Comparison of ENCODE assay signal across 8 cellular contexts in genomic region chr11:64317325-64317960, GRCh38. TPM values are rescaled to one million over a fixed set of nuclear protein-coding genes. Genes with fewer than 3 reads are reported as not detected.
DNase-seq lines count a peak whose midpoint lies in the region; ATAC-seq, FAIRE-seq and TF ChIP-seq lines count a peak whose summit lies in the region.

Gene TRMT112 (minus strand): TSS chr11:64317559. CDS start chr11:64317526, 33 bp downstream.

- H3K4me3 ChIP-seq in heart right ventricle, result peak within 1 kb of the TSS; percentile 45 to 94 (median 82)

- peak; percentile 78 for ATAC-seq in HG02840 (IDR thresholded peaks at IDR 0.05; ENCODE audit: low FRiP score, unreplicated experiment)
- ATAC-seq in heart right ventricle, result peak; percentile 78 to 93 (median 88)

- peak; percentile 95 for TF ChIP-seq POLR2A in GM12891 (IDR thresholded peaks at IDR 0.05; ENCODE audit: low read depth, low read length)

- intact Hi-C loops in T-helper 1 cell treated with Interleukin-12 subunit alpha and Interleukin-12 subunit beta and Interleukin-4 antibody, amounts not matched to agents 30 ng/mL and 1 ng/mL, for 36 hours (cut with micrococcal nuclease), result loop anchor here (1.0 to 5.0 kb wide), 8 partner anchors 12 to 1950 kb away; partner anchors contain the start of genes ESRRA, GPR137, OTUB1 and RAB1B
- intact Hi-C loops in heart right ventricle (cut with DNase I), result loop anchor here in 6 of 10 donors (1.0 to 5.0 kb wide), 3 partner anchors 12 to 40 kb away; partner anchors contain the start of genes RPS6KA4 (in 4 of the 6) and ESRRA (in 1 of the 6)
- intact Hi-C loops in posterior vena cava (cut with DNase I), result no loop called here

- H3K9me3 ChIP-seq in heart right ventricle, result no peaks in the 10 kb centered on the region

- peaks cover 0 to 55% (median 19%) of the 10 kb centered on the region in 9 donors for H3K36me3 ChIP-seq in heart right ventricle

- peak within 1 kb of the TSS; percentile 91 to 100 (median 98) for H3K27ac ChIP-seq in heart right ventricle

- H3K27me3 ChIP-seq in heart right ventricle, result no peaks in the 10 kb centered on the region

- 0% methylated on average over 43 of the region's 43 CpGs for WGBS in heart right ventricle, 2 donors

- FAIRE-seq in GM12891 (lab: Jason Lieb, UNC), result no peak

- H3K4me1 ChIP-seq in heart right ventricle, result peaks cover 8 to 53% (median 37%) of the 10 kb centered on the region in 9 donors

- DNase-seq in GM12891 (ENCODE audit: insufficient read length, low spot score) (peak; percentile 93), NCI-H146 treated with DMSO at 0.1 percent for 48 hours (lab: John Stamatoyannopoulos, UW; ENCODE audit: unreplicated experiment) (peak; percentile 92), amniotic epithelial cell (ENCODE audit: low read depth) (peak; percentile 99), heart right ventricle (peak; percentile 91 to 98), posterior vena cava (ENCODE audit: low spot score) (peak; percentile 98), ureter (ENCODE audit: low spot score) (peak; percentile 98)

- no peak for TF ChIP-seq CTCF in heart right ventricle (IDR thresholded peaks at IDR 0.05)

TF ChIP-seq in GM12891, 5 proteins besides CTCF, POLR2A, EP300 and RAD21:
- TF ChIP-seq TAF1 (IDR thresholded peaks at IDR 0.05; ENCODE audit: low read depth, low read length) (peak; percentile 94), SPI1 (IDR thresholded peaks at IDR 0.05; ENCODE audit: low read depth, low read length) (peak; percentile 43; the same call in 1 of the 2 replicates), PAX5 (IDR thresholded peaks at IDR 0.05; ENCODE audit: insufficient read depth, low read length, severe bottlenecking) (no peak), POU2F2 (IDR thresholded peaks at IDR 0.05; ENCODE audit: low read depth, low read length) (peak; percentile 98; the same call in 1 of the 2 replicates), POLR2AphosphoS5 (IDR thresholded peaks at IDR 0.05; ENCODE audit: low read depth, low read length) (peak; percentile 95)

RNA-seq across cellular contexts. Expression of gene TRMT112, which starts in this region (rescaled TPM):
- polyA plus RNA-seq in GM12891 (2012; ENCODE audit: low read depth, missing spikeins), result 327 TPM
- 187 and 190 TPM in 2 replicates for total RNA-seq in T-helper 1 cell treated with Interleukin-12 subunit alpha and Interleukin-12 subunit beta and Interleukin-4 antibody, amounts not matched to agents 30 ng/mL and 1 ng/mL, for 36 hours
- total RNA-seq in heart right ventricle, result 100 to 1,000 TPM in 2 of 10 donors, 10 to 100 TPM in 8; 68.7 to 121 (median 90.2) TPM
- 100 to 1,000 TPM; 182 to 208 TPM for polyA plus RNA-seq in heart right ventricle
- total RNA-seq in posterior vena cava, result 100 to 1,000 TPM; 107 to 119 TPM
- total RNA-seq in ureter, result 156 TPM

Comparison
In these comparisons a context has a peak if more than half of its experiments do, and no peak if none do; other contexts are left out.
1. Peak in every context shown above with its lines: DNase-seq, ATAC-seq, H3K4me3 ChIP-seq and H3K27ac ChIP-seq.
2. intact Hi-C loops: an anchor here in T-helper 1 cell treated with Interleukin-12 subunit alpha and Interleukin-12 subunit beta and Interleukin-4 antibody, amounts not matched to agents 30 ng/mL and 1 ng/mL, for 36 hours (1.0 to 5.0 kb wide) and heart right ventricle (1.0 to 5.0 kb wide); none called in posterior vena cava.